In the genomic region with DNA sequence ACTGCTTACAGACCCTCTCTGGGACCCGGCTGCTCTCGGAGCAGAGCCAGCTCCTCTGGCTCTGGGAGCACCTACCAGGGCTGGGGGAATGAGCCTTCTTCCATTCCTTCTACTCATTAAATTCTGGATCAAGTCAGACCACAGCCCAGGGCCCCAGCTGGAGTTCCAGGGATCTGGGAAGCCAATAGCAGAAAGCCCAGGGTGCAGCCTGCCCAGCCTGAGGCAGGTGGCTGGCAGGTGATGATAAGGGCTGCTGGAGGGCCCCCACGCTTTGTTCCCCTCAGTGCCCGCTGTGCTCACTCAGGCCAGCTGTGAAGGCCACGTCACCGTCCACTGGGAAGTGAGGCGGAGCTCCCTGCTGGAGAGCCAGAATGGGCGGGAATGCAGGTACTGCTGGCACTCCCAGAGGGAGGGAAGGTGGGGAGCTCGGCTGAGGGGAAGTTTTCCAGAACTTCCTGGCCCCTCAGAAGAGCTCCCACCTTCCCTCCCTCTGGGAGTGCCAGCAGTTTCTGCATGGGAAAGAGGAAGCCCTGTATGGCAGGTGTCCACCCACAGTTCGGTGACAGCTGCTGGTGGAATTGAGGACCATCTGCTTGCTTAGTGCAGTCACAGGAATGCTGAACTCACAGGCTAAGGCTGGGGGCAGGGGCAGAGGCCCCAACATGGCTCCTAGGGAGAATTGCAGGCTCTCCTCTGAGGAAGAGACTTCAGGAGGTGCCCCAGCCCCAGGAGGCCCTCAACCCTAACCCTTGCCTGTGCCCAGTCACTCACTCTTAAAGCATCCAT, we compare ENCODE assay signal across 14 cellular contexts. TPM values are rescaled to one million over a fixed set of nuclear protein-coding genes. Genes with fewer than 3 reads are reported as not detected.
A peak's percentile ranks its signal among the peaks of the same experiment; 100 is the strongest.
DNase-seq lines count a peak whose midpoint lies in the region; ATAC-seq, FAIRE-seq and TF ChIP-seq lines count a peak whose summit lies in the region.
"Had no signal": no experiment of that assay in that cellular context is flagged by ENCODE, and none has a peak within 500 bp of the region (broad histone marks: within the 10 kb centered on the region; RNA-seq: fewer than 3 reads in every experiment).

No MANE protein-coding gene starts in this region.

- FAIRE-seq in RCC 7860 (lab: Jason Lieb, UNC): no peak
- FAIRE-seq: A549 had no signal

- H3K4me1 ChIP-seq in lower lobe of right lung (peaks cover 8% of the 10 kb centered on the region), upper lobe of right lung (peaks cover 7% of the 10 kb centered on the region)
- H3K4me1 ChIP-seq: A549 had no signal

- peaks cover 5 to 11% of the 10 kb centered on the region in 2 donors for H3K4me1 Mint-ChIP-seq in stimulated activated naive B cell treated with anti-CD40 and anti-IgM and Interleukin-4, amounts not matched to agents 10 μg/mL and 1 μg/mL and 100 μg/mL, for 72 hours

- peaks cover 5 to 26% of the 10 kb centered on the region in 2 donors for H3K27me3 Mint-ChIP-seq in stimulated activated naive B cell treated with anti-CD40 and anti-IgM and Interleukin-4, amounts not matched to agents 10 μg/mL and 1 μg/mL and 100 μg/mL, for 72 hours

- TF ChIP-seq CTCF in lower lobe of right lung (IDR thresholded peaks at IDR 0.05) (no peak), upper lobe of right lung (IDR thresholded peaks at IDR 0.05) (no peak)

- H3K4me3 ChIP-seq in lower lobe of right lung (no peak overlapping the region), upper lobe of right lung (no peak overlapping the region)
- H3K4me3 ChIP-seq: A549, vagina had no signal

- no peaks in the 10 kb centered on the region for H3K9me3 Mint-ChIP-seq in stimulated activated naive B cell treated with anti-CD40 and anti-IgM and Interleukin-4, amounts not matched to agents 10 μg/mL and 1 μg/mL and 100 μg/mL, for 72 hours

- no peak overlapping the region for H3K4me3 Mint-ChIP-seq in stimulated activated naive B cell treated with anti-CD40 and anti-IgM and Interleukin-4, amounts not matched to agents 10 μg/mL and 1 μg/mL and 100 μg/mL, for 72 hours

- H3K36me3 Mint-ChIP-seq in stimulated activated naive B cell treated with anti-CD40 and anti-IgM and Interleukin-4, amounts not matched to agents 10 μg/mL and 1 μg/mL and 100 μg/mL, for 72 hours: no peaks in the 10 kb centered on the region

- intact Hi-C loops in lower lobe of right lung (cut with DNase I) (no loop called here), upper lobe of right lung (cut with DNase I) (no loop called here)

- no peaks in the 10 kb centered on the region for H3K36me3 ChIP-seq in lower lobe of right lung
- H3K36me3 ChIP-seq in upper lobe of right lung: no peaks in the 10 kb centered on the region
- H3K36me3 ChIP-seq: vagina had no signal

- peak; percentile 36 to 42 for ATAC-seq in lower lobe of right lung
- peak; percentile 61 for ATAC-seq in upper lobe of right lung
- no peak for ATAC-seq in stimulated activated naive B cell treated with anti-CD40 and anti-IgM and Interleukin-4, amounts not matched to agents 10 μg/mL and 1 μg/mL and 100 μg/mL, for 72 hours (replicated peaks)
- no peak for ATAC-seq in HG02588 (IDR thresholded peaks at IDR 0.05; ENCODE audit: unreplicated experiment)
- ATAC-seq: A549 had no signal

- H3K27ac ChIP-seq in lower lobe of right lung: no peak overlapping the region
- H3K27ac ChIP-seq in upper lobe of right lung: no peak overlapping the region
- H3K27ac ChIP-seq: A549, vagina had no signal

- DNase-seq in activated CD8-positive, alpha-beta memory T cell treated with anti-CD3 and anti-CD28 coated beads for 24 hours: peak; percentile 35
- DNase-seq in activated CD8-positive, alpha-beta memory T cell treated with anti-CD3 and anti-CD28 coated beads, Interleukin-2, amount 50 U/mL, for 4 hours: no peak
- DNase-seq in SW480 (ENCODE audit: low spot score): peak; percentile 79
- no peak for DNase-seq in lower lobe of right lung
- no peak for DNase-seq in upper lobe of right lung
- no peak for DNase-seq in RCC 7860 (ENCODE audit: low spot score)
- no peak for DNase-seq in stimulated activated naive B cell treated with anti-CD40 and anti-IgM and Interleukin-4, amounts not matched to agents 10 μg/mL and 1 μg/mL and 100 μg/mL, for 72 hours
- DNase-seq: activated effector memory CD4-positive, alpha-beta T cell treated with Interleukin-2 at 50 U/mL for 16 hours; effector CD4-positive, alpha-beta T cell; foreskin melanocyte had no signal

- H3K9me3 ChIP-seq in lower lobe of right lung (no peaks in the 10 kb centered on the region), upper lobe of right lung (no peaks in the 10 kb centered on the region)
- H3K9me3 ChIP-seq: A549, vagina had no signal

- H3K27me3 ChIP-seq in lower lobe of right lung (ENCODE audit: low read depth) (no peaks in the 10 kb centered on the region), upper lobe of right lung (no peaks in the 10 kb centered on the region)
- H3K27me3 ChIP-seq: vagina had no signal

- no peak overlapping the region for H3K27ac Mint-ChIP-seq in stimulated activated naive B cell treated with anti-CD40 and anti-IgM and Interleukin-4, amounts not matched to agents 10 μg/mL and 1 μg/mL and 100 μg/mL, for 72 hours

RNA-seq across cellular contexts. Expression of a gene that starts 12.7 kb away (rescaled TPM):
- total RNA-seq in lower lobe of right lung (not detected), upper lobe of right lung (not detected)
- total RNA-seq: kidney epithelial cell, vagina had no signal

RNA-seq across cellular contexts. Expression of a gene that starts 20.4 kb away (rescaled TPM):
- 53.5 TPM for total RNA-seq in lower lobe of right lung
- 14.3 TPM for total RNA-seq in upper lobe of right lung
- total RNA-seq: kidney epithelial cell, vagina had no signal

Comparison
In these comparisons a context has a peak if more than half of its experiments do, and no peak if none do; other contexts are left out.
1. DNase-seq: peak in activated CD8-positive, alpha-beta memory T cell treated with anti-CD3 and anti-CD28 coated beads for 24 hours (single experiment) and SW480 (single experiment); none in activated CD8-positive, alpha-beta memory T cell treated with anti-CD3 and anti-CD28 coated beads, Interleukin-2, amount 50 U/mL, for 4 hours (single experiment), lower lobe of right lung (single experiment), upper lobe of right lung (single experiment), RCC 7860 (single experiment) and stimulated activated naive B cell treated with anti-CD40 and anti-IgM and Interleukin-4, amounts not matched to agents 10 μg/mL and 1 μg/mL and 100 μg/mL, for 72 hours (single experiment).
2. ATAC-seq: peak in lower lobe of right lung (2 of 2) and upper lobe of right lung (single experiment); none in stimulated activated naive B cell treated with anti-CD40 and anti-IgM and Interleukin-4, amounts not matched to agents 10 μg/mL and 1 μg/mL and 100 μg/mL, for 72 hours (0 of 2) and HG02588 (single experiment).